Comparison of ENCODE assay signal across 8 cellular contexts in genomic region chr5:158174918-158175663, GRCh38.
DNase-seq lines count a peak whose midpoint lies in the region; ATAC-seq lines count a peak whose summit lies in the region.

No MANE protein-coding gene starts in this region.

- H3K4me2 ChIP-seq in Karpas-422 (ENCODE audit: low read depth, low read length, poor library complexity, severe bottlenecking) = no peak overlapping the region

- no peaks in the 10 kb centered on the region; the same call in 1 of the 2 replicates for H4K20me1 ChIP-seq in Karpas-422 (ENCODE audit: insufficient read depth, low read depth, low read length)

- no peak overlapping the region for H3K27ac ChIP-seq in Karpas-422 (ENCODE audit: low read length)

- no peak overlapping the region for H3K9ac ChIP-seq in Karpas-422 (ENCODE audit: low read length)

- no peaks in the 10 kb centered on the region for H3K36me3 ChIP-seq in Karpas-422 (ENCODE audit: insufficient read depth, low read length)

- ATAC-seq in left ventricle myocardium superior (peak; percentile 94), HG03442 (IDR thresholded peaks at IDR 0.05; ENCODE audit: unreplicated experiment) (no peak)

- intact Hi-C loops in left ventricle myocardium superior (cut with micrococcal nuclease) = loop anchor here (5.0 to 10.0 kb wide), 2 partner anchors 520 to 932 kb away; no protein-coding TSS in a partner anchor

- DNase-seq in activated gamma-delta T cell treated with Interleukin-2 at 50 U/mL for 16 hours (peak; percentile 36), activated gamma-delta T cell (lab: John Stamatoyannopoulos, UW) (no peak), Karpas-422 (peak; percentile 87), SK-N-DZ (ENCODE audit: low spot score) (peak; percentile 88), amniotic epithelial cell (ENCODE audit: low read depth) (peak; percentile 48), left ventricle myocardium superior (peak; percentile 67), retina (peak; percentile 88)

- no peaks in the 10 kb centered on the region for H3K79me2 ChIP-seq in Karpas-422 (ENCODE audit: low read length)

- H3K4me3 ChIP-seq in Karpas-422 (ENCODE audit: low read length) = no peak overlapping the region

- H3K27me3 ChIP-seq in Karpas-422 (ENCODE audit: low read length) = no peaks in the 10 kb centered on the region

- no peaks in the 10 kb centered on the region; the same call in 1 of the 2 replicates for H3K4me1 ChIP-seq in Karpas-422 (ENCODE audit: low read length)

- H2AFZ ChIP-seq in Karpas-422 (ENCODE audit: low read length) = no peak overlapping the region

- H3K9me3 ChIP-seq in Karpas-422 (ENCODE audit: low read length) = no peaks in the 10 kb centered on the region

- no peaks in the 10 kb centered on the region for H3K9me2 ChIP-seq in Karpas-422 (replicated peaks; ENCODE audit: insufficient read depth, low read length)
